8 cellular contexts compared by ENCODE assay signal in the genomic region with DNA sequence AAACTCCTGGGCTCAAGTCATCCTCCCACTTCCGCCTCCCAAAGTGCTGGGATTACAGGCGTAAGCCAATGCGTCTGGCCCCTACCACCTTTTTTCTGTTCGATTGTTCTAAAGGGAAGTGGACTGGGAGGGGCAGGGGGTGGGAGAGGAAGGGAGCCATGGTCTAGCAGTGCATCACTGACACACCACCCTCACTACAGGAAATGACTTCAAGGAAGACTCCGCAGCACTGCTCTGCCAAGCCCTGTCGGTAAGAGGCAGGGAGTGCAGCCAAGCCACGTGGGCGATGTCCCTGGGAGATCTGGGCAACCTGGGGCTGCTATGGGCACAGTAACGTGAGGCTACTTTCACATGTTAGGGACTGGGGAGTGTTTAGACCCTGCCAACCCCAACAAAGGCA. TPM values are rescaled to one million over a fixed set of nuclear protein-coding genes. Genes with fewer than 3 reads are reported as not detected.
DNase-seq lines count a peak whose midpoint lies in the region; ATAC-seq, FAIRE-seq and TF ChIP-seq lines count a peak whose summit lies in the region.

No MANE protein-coding gene starts in this region.

- TF ChIP-seq CTCF in IMR-90 (conservative IDR thresholded peaks at IDR 0.05; ENCODE audit: low read depth, low read length) (no peak), bronchial epithelial cell (IDR thresholded peaks at IDR 0.05; ENCODE audit: insufficient read depth, low read length, severe bottlenecking) (no peak), mucosa of descending colon (IDR thresholded peaks at IDR 0.05) (no peak), suprapubic skin (IDR thresholded peaks at IDR 0.05) (peak in 1 of 2 donors; percentile 5)

- no peak overlapping the region for H3K9ac ChIP-seq in IMR-90 (ENCODE audit: low read depth, low read length)

- H3K9me3 ChIP-seq in IMR-90 (ENCODE audit: control insufficient read depth, insufficient read depth, low read length) (no peaks in the 10 kb centered on the region), mucosa of descending colon (no peaks in the 10 kb centered on the region), suprapubic skin (no peaks in the 10 kb centered on the region)

- FAIRE-seq in bronchial epithelial cell (lab: Jason Lieb, UNC) = no peak

- BruUV-seq in IMR-90 (replicated peaks; lab: Mats Ljungman, UMichigan) = no TSS peak

- H2BK120ac ChIP-seq in IMR-90 (ENCODE audit: low read depth, low read length) = no peak overlapping the region

- no peak overlapping the region for H3K18ac ChIP-seq in IMR-90 (ENCODE audit: low read depth, low read length)

- H3K14ac ChIP-seq in IMR-90 (replicated peaks; ENCODE audit: low read depth, low read length) = no peak overlapping the region

- H3K4me3 ChIP-seq in IMR-90 (ENCODE audit: insufficient read depth, low read depth, low read length) = no peak overlapping the region
- no peak overlapping the region for H3K4me3 ChIP-seq in bronchial epithelial cell (ENCODE audit: low read depth, low read length)
- H3K4me3 ChIP-seq in mucosa of descending colon = no peak overlapping the region
- H3K4me3 ChIP-seq in suprapubic skin = no peak overlapping the region

- dilution Hi-C loops in IMR-90 (cut with HindIII; ENCODE audit: low sequenced_read_pairs, unreplicated experiment) = no loop called here

- no peak for TF ChIP-seq RAD21 in IMR-90 (IDR thresholded peaks at IDR 0.05; ENCODE audit: low read length)

- H3K23ac ChIP-seq in IMR-90 (ENCODE audit: low read depth, low read length) = no peak overlapping the region

- CTCF ChIA-PET in IMR-90 (lab: Yijun Ruan, JAX) = no interaction called here

- H3K9me1 ChIP-seq in IMR-90 (ENCODE audit: insufficient read depth, low read length) = no peaks in the 10 kb centered on the region

- H2AK9ac ChIP-seq in IMR-90 (replicated peaks; ENCODE audit: low read depth, low read length, poor library complexity) = no peak overlapping the region

- no peak overlapping the region for H3K56ac ChIP-seq in IMR-90 (ENCODE audit: extremely low read depth, insufficient read depth, low read length)

- no CpG with 5 or more reads among the region's 9 CpGs for WGBS in IMR-90 (ENCODE audit: extremely low coverage in 2 of 2, insufficient read length in 1 of 2), 2 experiments
- WGBS in suprapubic skin = 44% methylated on average over 9 of the region's 9 CpGs

- H3K36me3 ChIP-seq in IMR-90 (ENCODE audit: control insufficient read depth, insufficient read depth, low read length) = no peaks in the 10 kb centered on the region
- H3K36me3 ChIP-seq in bronchial epithelial cell (ENCODE audit: control insufficient read depth, insufficient read depth, low read length) = no peaks in the 10 kb centered on the region
- H3K36me3 ChIP-seq in mucosa of descending colon (ENCODE audit: low read depth) = no peaks in the 10 kb centered on the region
- H3K36me3 ChIP-seq in suprapubic skin = no peaks in the 10 kb centered on the region

- no peak overlapping the region for H3K4me2 ChIP-seq in IMR-90 (ENCODE audit: low read depth, low read length)

- no peaks in the 10 kb centered on the region for H3K4me1 ChIP-seq in IMR-90 (ENCODE audit: control insufficient read depth, insufficient read depth, low read length)
- no peaks in the 10 kb centered on the region for H3K4me1 ChIP-seq in mucosa of descending colon (ENCODE audit: low read depth)
- H3K4me1 ChIP-seq in suprapubic skin = no peaks in the 10 kb centered on the region

- H2BK15ac ChIP-seq in IMR-90 (ENCODE audit: low read depth, low read length) = no peak overlapping the region

- no peak overlapping the region for H3K27ac ChIP-seq in IMR-90 (ENCODE audit: insufficient read depth, low read length)
- peak overlapping the region; percentile 48 for H3K27ac ChIP-seq in suprapubic skin

- H2AFZ ChIP-seq in IMR-90 (replicated peaks; ENCODE audit: low read length, poor library complexity) = no peak overlapping the region

- H4K8ac ChIP-seq in IMR-90 (ENCODE audit: low read depth in 2 of 2, low read length in 2 of 2) = no peak overlapping the region

- no peak for ATAC-seq in IMR-90 (ENCODE audit: low read depth)
- ATAC-seq in mucosa of descending colon = peak; percentile 85
- ATAC-seq in HG02884 (IDR thresholded peaks at IDR 0.05; ENCODE audit: unreplicated experiment) = no peak
- no peak for ATAC-seq in GM21423 (IDR thresholded peaks at IDR 0.05; ENCODE audit: unreplicated experiment)

- H2AK5ac ChIP-seq in IMR-90 (ENCODE audit: low read depth, low read length) = no peak overlapping the region

- H4K5ac ChIP-seq in IMR-90 (ENCODE audit: low read depth, low read length) = no peak overlapping the region

- no peak overlapping the region for H2BK5ac ChIP-seq in IMR-90 (ENCODE audit: low read depth, low read length, poor library complexity, severe bottlenecking)

- in situ Hi-C loops in IMR-90 (cut with MboI; ENCODE audit: low sequenced_read_pairs) = no loop called here

- DNase-seq in IMR-90 = peak; percentile 29
- DNase-seq in activated CD4-positive, CD25-positive, alpha-beta regulatory T cell treated with anti-CD3 and anti-CD28 coated beads, Interleukin-2, amount 50 U/mL, for 16 hours (ENCODE audit: low read depth, low spot score) = peak; percentile 6
- peak; percentile 45 for DNase-seq in bronchial epithelial cell (ENCODE audit: low read depth)
- DNase-seq in mucosa of descending colon = peak in 2 of 3 donors; percentile 38 to 67
- peak; percentile 62 to 72 for DNase-seq in suprapubic skin (ENCODE audit: low spot score in 2 of 2)
- DNase-seq in NCI-H1436 treated with DMSO at 0.1 percent for 48 hours (lab: John Stamatoyannopoulos, UW) = no peak

- no peak overlapping the region for H3K4ac ChIP-seq in IMR-90 (ENCODE audit: low read depth, low read length)

- TF ChIP-seq POLR2A in IMR-90 (IDR thresholded peaks at IDR 0.05; ENCODE audit: low read depth, low read length) (no peak), suprapubic skin (IDR thresholded peaks at IDR 0.05) (no peak)

- intact Hi-C loops in IMR-90 (cut with micrococcal nuclease) (no loop called here), mucosa of descending colon (cut with DNase I, micrococcal nuclease) (no loop called here)

- peaks cover 3% of the 10 kb centered on the region for H3K27me3 ChIP-seq in IMR-90 (ENCODE audit: control insufficient read depth, insufficient read depth, low read length)
- no peaks in the 10 kb centered on the region for H3K27me3 ChIP-seq in bronchial epithelial cell (ENCODE audit: control insufficient read depth, insufficient read depth, low read length)
- peaks cover 11% of the 10 kb centered on the region for H3K27me3 ChIP-seq in suprapubic skin

- H2BK20ac ChIP-seq in IMR-90 (ENCODE audit: low read depth, low read length) = no peak overlapping the region

- no peaks in the 10 kb centered on the region for H4K20me1 ChIP-seq in IMR-90 (ENCODE audit: insufficient read depth, low read length)

- POLR2A ChIA-PET in IMR-90 (lab: Charles Lee; ENCODE audit: unreplicated experiment) = no interaction called here

- TF ChIP-seq EP300 in suprapubic skin (IDR thresholded peaks at IDR 0.05) = no peak

- no peaks in the 10 kb centered on the region for H3K79me1 ChIP-seq in IMR-90 (ENCODE audit: low read depth in 1 of 2, low read length in 2 of 2)

- H4K91ac ChIP-seq in IMR-90 (ENCODE audit: insufficient read depth, low read depth, low read length) = no peak overlapping the region

TF ChIP-seq in IMR-90, 13 proteins besides CTCF, POLR2A, EP300 and RAD21:
- TF ChIP-seq FOS (IDR thresholded peaks at IDR 0.05; ENCODE audit: low read depth, low read length) = no peak
- TF ChIP-seq CEBPB (IDR thresholded peaks at IDR 0.05; ENCODE audit: low read depth, low read length) = no peak
- no peak for TF ChIP-seq BHLHE40 (IDR thresholded peaks at IDR 0.05; ENCODE audit: low read depth, low read length)
- TF ChIP-seq SMC3 (IDR thresholded peaks at IDR 0.05; ENCODE audit: low read depth, low read length) = no peak
- TF ChIP-seq CHD1 (IDR thresholded peaks at IDR 0.05; ENCODE audit: low read depth, low read length) = no peak
- TF ChIP-seq MXI1 (IDR thresholded peaks at IDR 0.05; ENCODE audit: borderline replicate concordance, low read depth, low read length) = no peak

RNA-seq across cellular contexts. Expression of gene LRRC74A, which starts 18.0 kb away (rescaled TPM):
- total RNA-seq in IMR-90 (2012; rRNA removed) = not detected in 2 replicates
- not detected in 2 replicates for polyA plus RNA-seq in IMR-90 (2012; rRNA removed)
- not detected in 2 replicates for polyA plus RNA-seq in IMR-90 (2012; cell fraction: cytosol; rRNA removed)
- not detected in 2 replicates for polyA plus RNA-seq in IMR-90 (2012; cell fraction: nucleus; rRNA removed; ENCODE audit: low replicate concordance)
- total RNA-seq in bronchial epithelial cell = not detected in 2 replicates
- not detected for total RNA-seq in mucosa of descending colon
- total RNA-seq in suprapubic skin = not detected

RNA-seq across cellular contexts. Expression of gene ANGEL1, which starts 31.5 kb away (rescaled TPM):
- total RNA-seq in IMR-90 (2012; rRNA removed) (3.6 and 4.1 TPM in 2 replicates), bronchial epithelial cell (5.5 and 6.1 TPM in 2 replicates), mucosa of descending colon (10 to 100 TPM; 12.6 to 17.1 (median 13.5) TPM), suprapubic skin (10 to 100 TPM; 17.1 to 25.8 (median 21.9) TPM)
- 8.4 and 10.0 TPM in 2 replicates for polyA plus RNA-seq in IMR-90 (2012; rRNA removed)
- 5.4 and 7.7 TPM in 2 replicates for polyA plus RNA-seq in IMR-90 (2012; cell fraction: cytosol; rRNA removed)
- polyA plus RNA-seq in IMR-90 (2012; cell fraction: nucleus; rRNA removed; ENCODE audit: low replicate concordance) = 23.8 and 32.6 TPM in 2 replicates
